9 cellular contexts compared by ENCODE assay signal in the genomic region with DNA sequence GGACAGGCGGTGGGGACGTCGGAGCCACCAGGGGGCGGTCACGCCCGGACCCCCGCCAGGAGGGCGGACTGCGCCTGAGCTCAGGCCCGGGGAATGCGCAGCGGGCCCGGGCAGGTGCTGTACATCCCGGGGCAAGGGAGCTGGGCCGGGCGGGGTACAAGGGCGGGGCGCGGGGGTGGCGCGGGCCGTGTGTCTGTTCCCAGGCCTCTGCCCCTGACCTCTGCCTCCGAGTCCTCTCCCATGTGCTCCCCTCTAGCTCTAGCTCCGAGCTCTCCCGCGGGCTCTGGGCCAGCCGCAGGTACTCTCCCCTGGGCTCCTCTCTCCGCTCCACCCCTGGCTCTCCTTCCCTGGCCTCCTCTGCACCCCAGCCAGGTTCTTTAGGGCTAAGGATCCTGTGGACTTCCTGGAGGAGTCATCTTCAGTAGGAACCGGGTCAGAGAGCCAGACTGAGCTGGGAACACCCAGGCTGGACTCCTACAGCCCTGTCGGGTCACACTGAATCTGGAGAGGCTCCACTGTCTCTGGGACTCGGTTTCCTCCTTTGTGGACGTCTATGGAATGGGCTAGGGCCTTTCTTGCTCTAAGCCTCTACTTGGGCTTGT. TPM values are rescaled to one million over a fixed set of nuclear protein-coding genes. Genes with fewer than 3 reads are reported as not detected.
DNase-seq lines count a peak whose midpoint lies in the region; ATAC-seq, FAIRE-seq and TF ChIP-seq lines count a peak whose summit lies in the region.
"Had no signal": no experiment of that assay in that cellular context is flagged by ENCODE, and none has a peak within 500 bp of the region (broad histone marks: within the 10 kb centered on the region; RNA-seq: fewer than 3 reads in every experiment).

No MANE protein-coding gene starts in this region.

- peaks cover 9 to 12% of the 10 kb centered on the region in 2 donors for H3K4me1 ChIP-seq in kidney (ENCODE audit: control insufficient read depth in 1 of 2, insufficient read depth in 1 of 2, low read depth in 1 of 2, low read length in 2 of 2)
- H3K4me1 ChIP-seq in upper lobe of left lung: peaks cover 50 to 59% (median 54%) of the 10 kb centered on the region in 4 donors

- TF ChIP-seq POLR2A in upper lobe of left lung (IDR thresholded peaks at IDR 0.05): no peak

- FAIRE-seq in kidney (lab: Jason Lieb, UNC): no peak

- ATAC-seq in activated naive CD8-positive, alpha-beta T cell treated with anti-CD3 and anti-CD28 coated beads, Interleukin-2, amount 10 ng/mL, durations not matched to agents 7 days and 5 days (ENCODE audit: low read depth): no peak
- ATAC-seq in upper lobe of left lung (ENCODE audit: low FRiP score in 2 of 2) (no peak), GM19328 (IDR thresholded peaks at IDR 0.05; ENCODE audit: unreplicated experiment) (no peak), GM21825 (IDR thresholded peaks at IDR 0.05; ENCODE audit: unreplicated experiment) (no peak)

- WGBS in upper lobe of left lung, 2 donors: 41% methylated on average over 3 to 10 of the region's 32 CpGs

- H3K36me3 Mint-ChIP-seq in activated naive CD8-positive, alpha-beta T cell treated with anti-CD3 and anti-CD28 coated beads, Interleukin-2, amount 10 ng/mL, durations not matched to agents 7 days and 5 days: peaks cover 8% of the 10 kb centered on the region
- H3K36me3 Mint-ChIP-seq in T-helper 2 cell treated with Interferon-gamma antibody and Interleukin-4, amounts not matched to agents 5 μg/mL and 100 μg/mL, for 36 hours (ENCODE audit: low read depth): peaks cover 2% of the 10 kb centered on the region

- peaks cover 34% of the 10 kb centered on the region for H3K27me3 Mint-ChIP-seq in activated naive CD8-positive, alpha-beta T cell treated with anti-CD3 and anti-CD28 coated beads, Interleukin-2, amount 10 ng/mL, durations not matched to agents 7 days and 5 days
- peaks cover 25% of the 10 kb centered on the region for H3K27me3 Mint-ChIP-seq in T-helper 2 cell treated with Interferon-gamma antibody and Interleukin-4, amounts not matched to agents 5 μg/mL and 100 μg/mL, for 36 hours (ENCODE audit: low read depth)

- no peak overlapping the region for H3K27ac Mint-ChIP-seq in activated naive CD8-positive, alpha-beta T cell treated with anti-CD3 and anti-CD28 coated beads, Interleukin-2, amount 10 ng/mL, durations not matched to agents 7 days and 5 days
- H3K27ac Mint-ChIP-seq in T-helper 2 cell treated with Interferon-gamma antibody and Interleukin-4, amounts not matched to agents 5 μg/mL and 100 μg/mL, for 36 hours: no peak overlapping the region

- TF ChIP-seq CTCF in kidney (IDR thresholded peaks at IDR 0.05; ENCODE audit: borderline replicate concordance, extremely low read depth, insufficient read depth): peak; percentile 9
- TF ChIP-seq CTCF in upper lobe of left lung (IDR thresholded peaks at IDR 0.05): peak; percentile 34 to 75 (median 55)

- H3K36me3 ChIP-seq in kidney (ENCODE audit: control insufficient read depth in 1 of 2, insufficient read depth in 2 of 2, low read length in 2 of 2) (no peaks in the 10 kb centered on the region), upper lobe of left lung (peaks cover 0 to 11% (median 0%) of the 10 kb centered on the region in 4 donors)

- peaks cover 0 to 4% (median 0%) of the 10 kb centered on the region in 4 donors for H3K27me3 ChIP-seq in upper lobe of left lung

- POLR2A ChIA-PET in activated naive CD8-positive, alpha-beta T cell treated with anti-CD3 and anti-CD28 coated beads, Interleukin-2, amount 10 ng/mL, durations not matched to agents 7 days and 5 days (lab: Charles Lee): no interaction called here

- peak overlapping the region in 1 of 2 donors; percentile 41 for H3K27ac ChIP-seq in kidney (ENCODE audit: low read depth in 2 of 2, low read length in 2 of 2)
- peak overlapping the region; percentile 45 to 92 (median 74) for H3K27ac ChIP-seq in upper lobe of left lung
- H3K27ac ChIP-seq: SK-N-MC had no signal

- intact Hi-C loops in kidney (cut with DNase I): no loop called here

- H3K4me1 Mint-ChIP-seq in activated naive CD8-positive, alpha-beta T cell treated with anti-CD3 and anti-CD28 coated beads, Interleukin-2, amount 10 ng/mL, durations not matched to agents 7 days and 5 days: peaks cover 30% of the 10 kb centered on the region
- H3K4me1 Mint-ChIP-seq in T-helper 2 cell treated with Interferon-gamma antibody and Interleukin-4, amounts not matched to agents 5 μg/mL and 100 μg/mL, for 36 hours (ENCODE audit: low read depth): peaks cover 40% of the 10 kb centered on the region

- TF ChIP-seq EP300 in upper lobe of left lung (IDR thresholded peaks at IDR 0.05): no peak

- H3K9ac ChIP-seq in kidney (ENCODE audit: low read length in 2 of 2): no peak overlapping the region

- H3K4me3 ChIP-seq in kidney (ENCODE audit: low read length in 2 of 2): no peak overlapping the region
- peak overlapping the region in 3 of 4 donors; percentile 6 to 29 (median 23) for H3K4me3 ChIP-seq in upper lobe of left lung
- H3K4me3 ChIP-seq: SK-N-MC had no signal

- H3K9me3 ChIP-seq in kidney (ENCODE audit: control insufficient read depth in 1 of 2, low read length in 2 of 2) (no peaks in the 10 kb centered on the region), upper lobe of left lung (no peaks in the 10 kb centered on the region)

- DNase-seq in activated T-cell treated with anti-CD3 and anti-CD28 coated beads for 48 hours (ENCODE audit: low read depth) (peak; percentile 41), activated T-cell treated with anti-CD3 and anti-CD28 coated beads for 4 hours (no peak), kidney (no peak), upper lobe of left lung (peak; percentile 38 to 91)
- DNase-seq in activated naive CD8-positive, alpha-beta T cell treated with anti-CD3 and anti-CD28 coated beads, Interleukin-2, amount 10 ng/mL, durations not matched to agents 7 days and 5 days: peak; percentile 52
- DNase-seq in T-helper 2 cell treated with Interferon-gamma antibody and Interleukin-4, amounts not matched to agents 5 μg/mL and 100 μg/mL, for 36 hours (ENCODE audit: low spot score): no peak

- no peak overlapping the region for H3K4me3 Mint-ChIP-seq in activated naive CD8-positive, alpha-beta T cell treated with anti-CD3 and anti-CD28 coated beads, Interleukin-2, amount 10 ng/mL, durations not matched to agents 7 days and 5 days
- no peak overlapping the region for H3K4me3 Mint-ChIP-seq in T-helper 2 cell treated with Interferon-gamma antibody and Interleukin-4, amounts not matched to agents 5 μg/mL and 100 μg/mL, for 36 hours

- H3K9me3 Mint-ChIP-seq in activated naive CD8-positive, alpha-beta T cell treated with anti-CD3 and anti-CD28 coated beads, Interleukin-2, amount 10 ng/mL, durations not matched to agents 7 days and 5 days: no peaks in the 10 kb centered on the region
- no peaks in the 10 kb centered on the region for H3K9me3 Mint-ChIP-seq in T-helper 2 cell treated with Interferon-gamma antibody and Interleukin-4, amounts not matched to agents 5 μg/mL and 100 μg/mL, for 36 hours

RNA-seq across cellular contexts. Expression of a gene that starts 2.3 kb away (rescaled TPM):
- total RNA-seq in activated naive CD8-positive, alpha-beta T cell treated with anti-CD3 and anti-CD28 coated beads, Interleukin-2, amount 10 ng/mL, durations not matched to agents 7 days and 5 days: 10 to 100 TPM; 20.2 to 25.7 TPM
- total RNA-seq in kidney: 32.4 TPM
- polyA plus RNA-seq in kidney (ENCODE audit: insufficient read depth, low read depth, low replicate concordance): 21.4 TPM
- 10 to 100 TPM; 27.8 to 76.2 (median 57.5) TPM for total RNA-seq in upper lobe of left lung

RNA-seq across cellular contexts. Expression of a gene that starts 3.9 kb away (rescaled TPM):
- total RNA-seq in activated naive CD8-positive, alpha-beta T cell treated with anti-CD3 and anti-CD28 coated beads, Interleukin-2, amount 10 ng/mL, durations not matched to agents 7 days and 5 days: 1 to 10 TPM; 6.0 to 6.3 TPM
- 3.9 TPM for total RNA-seq in kidney
- polyA plus RNA-seq in kidney (ENCODE audit: insufficient read depth, low read depth, low replicate concordance): 2.4 TPM
- 1 to 10 TPM; 1.0 to 7.7 (median 5.8) TPM for total RNA-seq in upper lobe of left lung

RNA-seq across cellular contexts. Expression of a gene that starts 21.1 kb away (rescaled TPM):
- total RNA-seq in activated naive CD8-positive, alpha-beta T cell treated with anti-CD3 and anti-CD28 coated beads, Interleukin-2, amount 10 ng/mL, durations not matched to agents 7 days and 5 days: 10 to 100 TPM; 63.1 to 63.3 TPM
- total RNA-seq in kidney: 60.8 TPM
- polyA plus RNA-seq in kidney (ENCODE audit: insufficient read depth, low read depth, low replicate concordance): 107 TPM
- 100 to 1,000 TPM in 1 of 6 donors, 10 to 100 TPM in 5; 53.7 to 102 (median 76.2) TPM for total RNA-seq in upper lobe of left lung

RNA-seq across cellular contexts. Expression of a gene that starts 32.2 kb away (rescaled TPM):
- total RNA-seq in activated naive CD8-positive, alpha-beta T cell treated with anti-CD3 and anti-CD28 coated beads, Interleukin-2, amount 10 ng/mL, durations not matched to agents 7 days and 5 days: 10 to 100 TPM; 20.0 to 28.2 TPM
- total RNA-seq in kidney (19.0 TPM), upper lobe of left lung (10 to 100 TPM in 5 of 6 donors, 1 to 10 TPM in 1; 7.4 to 19.1 (median 13.0) TPM)
- 16.7 TPM for polyA plus RNA-seq in kidney (ENCODE audit: insufficient read depth, low read depth, low replicate concordance)

Comparison
In these comparisons a context has a peak if more than half of its experiments do, and no peak if none do; other contexts are left out.
1. DNase-seq: peak in activated T-cell treated with anti-CD3 and anti-CD28 coated beads for 48 hours (single experiment), activated naive CD8-positive, alpha-beta T cell treated with anti-CD3 and anti-CD28 coated beads, Interleukin-2, amount 10 ng/mL, durations not matched to agents 7 days and 5 days (single experiment) and upper lobe of left lung (2 of 2); none in activated T-cell treated with anti-CD3 and anti-CD28 coated beads for 4 hours (single experiment), kidney (single experiment) and T-helper 2 cell treated with Interferon-gamma antibody and Interleukin-4, amounts not matched to agents 5 μg/mL and 100 μg/mL, for 36 hours (single experiment).
2. H3K4me3 ChIP-seq: peak in upper lobe of left lung (3 of 4); none in kidney (0 of 2).